Comparison of ENCODE assay signal across 15 cellular contexts in genomic region chr17:49640556-49640955, GRCh38.
"Had no signal": no experiment of that assay in that cellular context is flagged by ENCODE, and none has a peak within 500 bp of the region (broad histone marks: within the 10 kb centered on the region; RNA-seq: fewer than 3 reads in every experiment).

No MANE protein-coding gene starts in this region.

- H3K27ac ChIP-seq: cardiac muscle cell, colonic mucosa, SK-N-MC had no signal

- H3K27me3 ChIP-seq: cardiac muscle cell, colonic mucosa, right atrium auricular region had no signal

- H3K36me3 ChIP-seq: cardiac muscle cell, colonic mucosa had no signal

- H3K27me3 Mint-ChIP-seq: activated naive CD4-positive, alpha-beta T cell treated with anti-CD3 and anti-CD28 coated beads, Interleukin-2, amount 10 ng/mL, durations not matched to agents 7 days and 5 days; memory B cell had no signal

- H3K4me3 ChIP-seq: cardiac muscle cell, colonic mucosa, right atrium auricular region, SK-N-MC, smooth muscle cell had no signal

- H3K36me3 Mint-ChIP-seq: natural killer cell had no signal

- ATAC-seq: left ventricle myocardium superior; natural killer cell; stimulated activated naive CD8-positive, alpha-beta T cell treated with anti-CD3 and anti-CD28 coated beads, Interleukin-15, Interleukin-2, amounts not matched to agents 100 U/mL and 50 U/mL, for 24 hours had no signal

- H3K9me3 ChIP-seq: colonic mucosa, right atrium auricular region had no signal

- H3K4me3 Mint-ChIP-seq: activated naive CD4-positive, alpha-beta T cell treated with anti-CD3 and anti-CD28 coated beads, Interleukin-2, amount 10 ng/mL, durations not matched to agents 7 days and 5 days; memory B cell; natural killer cell had no signal

- H3K4me2 ChIP-seq: smooth muscle cell had no signal

- H3K4me1 ChIP-seq: colonic mucosa had no signal

- DNase-seq: activated naive CD4-positive, alpha-beta T cell treated with anti-CD3 and anti-CD28 coated beads, Interleukin-2, amount 10 ng/mL, durations not matched to agents 7 days and 5 days; activated T-cell treated with anti-CD3 and anti-CD28 coated beads for 4 hours; colonic mucosa; effector CD4-positive, alpha-beta T cell; left ventricle myocardium superior; natural killer cell; stimulated activated CD4-positive, alpha-beta T cell treated with anti-CD3 and anti-CD28 coated beads, Interleukin-4, amount 100 ng/mL, for 4 hours; stimulated activated CD8-positive, alpha-beta memory T cell treated with anti-CD3 and anti-CD28 coated beads, Interleukin-4, amount 100 ng/mL, for 48 hours; stimulated activated naive CD8-positive, alpha-beta T cell treated with anti-CD3 and anti-CD28 coated beads, Interleukin-15, Interleukin-2, amounts not matched to agents 100 U/mL and 50 U/mL, for 24 hours had no signal

- H3K9me3 Mint-ChIP-seq: memory B cell, natural killer cell had no signal

- H3K27ac Mint-ChIP-seq: activated naive CD4-positive, alpha-beta T cell treated with anti-CD3 and anti-CD28 coated beads, Interleukin-2, amount 10 ng/mL, durations not matched to agents 7 days and 5 days; activated T-helper 2 cell treated with anti-CD3 and anti-CD28 coated beads, Interferon-gamma antibody, Interleukin-2, Interleukin-4, amounts not matched to agents 10 μg/mL and 5 μg/mL and 100 μg/mL, durations not matched to agents 14 hours and 24 hours and 36 hours; memory B cell; natural killer cell had no signal
